In the genomic region with DNA sequence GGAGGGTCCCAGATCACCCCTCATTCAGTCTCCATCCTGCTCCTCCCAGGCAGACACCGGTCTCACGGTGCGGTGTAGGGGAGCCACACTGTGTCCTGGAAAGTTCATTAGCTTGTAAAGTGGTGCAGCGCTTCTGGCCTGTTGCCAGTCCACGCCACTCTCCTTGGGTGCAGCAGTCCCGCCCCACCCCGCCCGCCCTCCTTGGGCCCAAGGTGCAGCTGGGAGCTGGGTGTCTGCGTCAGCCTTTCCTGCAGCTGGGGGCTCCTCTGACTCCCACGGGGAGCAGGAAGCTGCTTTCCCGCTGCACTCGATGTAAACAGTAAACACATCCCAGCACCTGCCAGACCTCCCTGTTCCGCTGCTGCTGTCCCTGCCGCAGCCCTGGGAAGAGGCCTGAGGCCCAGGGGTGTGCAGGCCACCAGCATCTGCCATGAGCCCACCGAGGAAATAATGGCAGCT, we compare ENCODE assay signal across 24 cellular contexts. TPM values are rescaled to one million over a fixed set of nuclear protein-coding genes. Genes with fewer than 3 reads are reported as not detected.
DNase-seq lines count a peak whose midpoint lies in the region; ATAC-seq and TF ChIP-seq lines count a peak whose summit lies in the region.
"Had no signal": no experiment of that assay in that cellular context is flagged by ENCODE, and none has a peak within 500 bp of the region (broad histone marks: within the 10 kb centered on the region; RNA-seq: fewer than 3 reads in every experiment).

No MANE protein-coding gene starts in this region.

- DNase-seq in DMS153 (lab: John Stamatoyannopoulos, UW): peak; percentile 59
- DNase-seq in GM23338 (ENCODE audit: low spot score): no peak
- peak in 2 of 3 donors; percentile 68 to 84 for DNase-seq in Peyer's patch
- DNase-seq in mucosa of descending colon: peak; percentile 59 to 78 (median 68)
- no peak for DNase-seq in hypothalamus (lab: John Stamatoyannopoulos, UW)
- no peak for DNase-seq in activated T-cell treated with anti-CD3 and anti-CD28 coated beads for 4 hours
- no peak for DNase-seq in NCI-H1930 (lab: John Stamatoyannopoulos, UW)
- DNase-seq: activated CD4-positive, alpha-beta T cell treated with anti-CD3 and anti-CD28 coated beads, Interleukin-2, amount 10 ng/mL, durations not matched to agents 24 days and 14 days; activated CD8-positive, alpha-beta memory T cell treated with anti-CD3 and anti-CD28 coated beads, Interleukin-2, amount 50 U/mL, for 4 hours; activated naive CD4-positive, alpha-beta T cell treated with Interleukin-2 at 50 U/mL for 16 hours; anterior cingulate cortex; Karpas-422; kidney; NCI-H1436 treated with DMSO at 0.1 percent for 48 hours; NCI-H526; PC-9; stimulated activated CD4-positive, alpha-beta T cell treated with anti-CD3 and anti-CD28 coated beads, Interleukin-12 subunit alpha, Interleukin-12 subunit beta, amount 100 ng/mL, for 4 hours; SW 1271; testis had no signal

- no peak for TF ChIP-seq POLR2A in Peyer's patch (IDR thresholded peaks at IDR 0.05)

- no peaks in the 10 kb centered on the region for H3K4me1 Mint-ChIP-seq in GM23338
- H3K4me1 Mint-ChIP-seq: activated CD4-positive, alpha-beta T cell treated with anti-CD3 and anti-CD28 coated beads, Interleukin-2, amount 10 ng/mL, durations not matched to agents 24 days and 14 days; neural progenitor cell had no signal

- H3K27me3 Mint-ChIP-seq in GM23338 (ENCODE audit: insufficient read depth, low read depth, poor library complexity): peaks cover 10% of the 10 kb centered on the region

- ATAC-seq in GM23338 (peak; percentile 34; the same call in 1 of the 3 replicates), mucosa of descending colon (peak; percentile 73), HG03565 (IDR thresholded peaks at IDR 0.05; ENCODE audit: unreplicated experiment) (no peak)

- H3F3A ChIP-seq in GM23338 (replicated peaks; ENCODE audit: low read depth): no peaks in the 10 kb centered on the region

- H3K4me3 ChIP-seq in GM23338 (no peak overlapping the region), Peyer's patch (no peak overlapping the region), mucosa of descending colon (no peak overlapping the region)
- H3K4me3 ChIP-seq: neural progenitor cell, PC-9, testis had no signal

- H3K9me2 ChIP-seq in GM23338 (ENCODE audit: insufficient read depth): peaks cover 2% of the 10 kb centered on the region

- H3K4me3 Mint-ChIP-seq in GM23338: no peak overlapping the region
- H3K4me3 Mint-ChIP-seq: activated CD4-positive, alpha-beta T cell treated with anti-CD3 and anti-CD28 coated beads, Interleukin-2, amount 10 ng/mL, durations not matched to agents 24 days and 14 days; neural progenitor cell had no signal

- peaks cover 11% of the 10 kb centered on the region; the same call in 2 of the 3 replicates for H3K9me3 Mint-ChIP-seq in GM23338
- H3K9me3 Mint-ChIP-seq: activated CD4-positive, alpha-beta T cell treated with anti-CD3 and anti-CD28 coated beads, Interleukin-2, amount 10 ng/mL, durations not matched to agents 24 days and 14 days had no signal

- H3K36me3 ChIP-seq in GM23338 (ENCODE audit: insufficient read depth): no peaks in the 10 kb centered on the region
- H3K36me3 ChIP-seq in Peyer's patch: no peaks in the 10 kb centered on the region
- H3K36me3 ChIP-seq in mucosa of descending colon (ENCODE audit: low read depth): no peaks in the 10 kb centered on the region
- H3K36me3 ChIP-seq: neural progenitor cell had no signal

- no peak overlapping the region for H2AFZ ChIP-seq in GM23338
- H2AFZ ChIP-seq: neural progenitor cell, PC-9 had no signal

- H3K9me3 ChIP-seq in Peyer's patch (no peaks in the 10 kb centered on the region), mucosa of descending colon (no peaks in the 10 kb centered on the region)
- H3K9me3 ChIP-seq: testis had no signal

- H4K20me1 ChIP-seq in GM23338 (replicated peaks; ENCODE audit: insufficient read depth): no peaks in the 10 kb centered on the region

- H3K27ac Mint-ChIP-seq in GM23338: no peak overlapping the region
- H3K27ac Mint-ChIP-seq: activated CD4-positive, alpha-beta T cell treated with anti-CD3 and anti-CD28 coated beads, Interleukin-2, amount 10 ng/mL, durations not matched to agents 24 days and 14 days had no signal

- H3K4me2 ChIP-seq in GM23338: no peak overlapping the region
- H3K4me2 ChIP-seq: neural progenitor cell, PC-9 had no signal

- H3K36me3 Mint-ChIP-seq in GM23338 (ENCODE audit: low read depth): peaks cover 9% of the 10 kb centered on the region; the same call in 2 of the 3 replicates
- H3K36me3 Mint-ChIP-seq: neural progenitor cell had no signal

- no peaks in the 10 kb centered on the region for H3K4me1 ChIP-seq in GM23338 (ENCODE audit: insufficient read depth)
- peaks cover 0 to 8% (median 0%) of the 10 kb centered on the region in 4 donors for H3K4me1 ChIP-seq in Peyer's patch
- H3K4me1 ChIP-seq in mucosa of descending colon (ENCODE audit: low read depth): no peaks in the 10 kb centered on the region
- H3K4me1 ChIP-seq: neural progenitor cell, testis had no signal

- H3K27me3 ChIP-seq in GM23338 (ENCODE audit: insufficient read depth): no peaks in the 10 kb centered on the region
- no peaks in the 10 kb centered on the region for H3K27me3 ChIP-seq in Peyer's patch
- H3K27me3 ChIP-seq: neural progenitor cell, testis had no signal

- no peaks in the 10 kb centered on the region for H3K79me2 ChIP-seq in GM23338 (replicated peaks; ENCODE audit: insufficient read depth)

- intact Hi-C loops in mucosa of descending colon (cut with DNase I, micrococcal nuclease): no loop called here

- no peak overlapping the region for H3K27ac ChIP-seq in GM23338 (ENCODE audit: low read depth)
- H3K27ac ChIP-seq in Peyer's patch: no peak overlapping the region
- H3K27ac ChIP-seq: neural progenitor cell, PC-9, testis had no signal

- TF ChIP-seq CTCF in GM23338 (conservative IDR thresholded peaks at IDR 0.05; ENCODE audit: low read depth in 2 of 2) (no peak), Peyer's patch (IDR thresholded peaks at IDR 0.05) (no peak), mucosa of descending colon (IDR thresholded peaks at IDR 0.05) (no peak)

TF ChIP-seq in GM23338, 12 proteins besides CTCF, POLR2A, EP300 and RAD21 (continues in another document):
- TF ChIP-seq STAT1 (IDR thresholded peaks at IDR 0.05; ENCODE audit: unreplicated experiment) (no peak), EZH2 (IDR thresholded peaks at IDR 0.05; ENCODE audit: low read depth, unreplicated experiment) (no peak), JUNB (IDR thresholded peaks at IDR 0.05; ENCODE audit: unreplicated experiment) (no peak), NANOG (IDR thresholded peaks at IDR 0.05; ENCODE audit: borderline replicate concordance) (no peak), EZH2phosphoT487 (IDR thresholded peaks at IDR 0.05; ENCODE audit: unreplicated experiment) (no peak), POLR2AphosphoS5 (IDR thresholded peaks at IDR 0.05; ENCODE audit: low read depth) (no peak), ZNF331 (CRISPR knock-in tag; IDR thresholded peaks at IDR 0.05; ENCODE audit: low read depth) (no peak)
- TF ChIP-seq, protein P1, sequence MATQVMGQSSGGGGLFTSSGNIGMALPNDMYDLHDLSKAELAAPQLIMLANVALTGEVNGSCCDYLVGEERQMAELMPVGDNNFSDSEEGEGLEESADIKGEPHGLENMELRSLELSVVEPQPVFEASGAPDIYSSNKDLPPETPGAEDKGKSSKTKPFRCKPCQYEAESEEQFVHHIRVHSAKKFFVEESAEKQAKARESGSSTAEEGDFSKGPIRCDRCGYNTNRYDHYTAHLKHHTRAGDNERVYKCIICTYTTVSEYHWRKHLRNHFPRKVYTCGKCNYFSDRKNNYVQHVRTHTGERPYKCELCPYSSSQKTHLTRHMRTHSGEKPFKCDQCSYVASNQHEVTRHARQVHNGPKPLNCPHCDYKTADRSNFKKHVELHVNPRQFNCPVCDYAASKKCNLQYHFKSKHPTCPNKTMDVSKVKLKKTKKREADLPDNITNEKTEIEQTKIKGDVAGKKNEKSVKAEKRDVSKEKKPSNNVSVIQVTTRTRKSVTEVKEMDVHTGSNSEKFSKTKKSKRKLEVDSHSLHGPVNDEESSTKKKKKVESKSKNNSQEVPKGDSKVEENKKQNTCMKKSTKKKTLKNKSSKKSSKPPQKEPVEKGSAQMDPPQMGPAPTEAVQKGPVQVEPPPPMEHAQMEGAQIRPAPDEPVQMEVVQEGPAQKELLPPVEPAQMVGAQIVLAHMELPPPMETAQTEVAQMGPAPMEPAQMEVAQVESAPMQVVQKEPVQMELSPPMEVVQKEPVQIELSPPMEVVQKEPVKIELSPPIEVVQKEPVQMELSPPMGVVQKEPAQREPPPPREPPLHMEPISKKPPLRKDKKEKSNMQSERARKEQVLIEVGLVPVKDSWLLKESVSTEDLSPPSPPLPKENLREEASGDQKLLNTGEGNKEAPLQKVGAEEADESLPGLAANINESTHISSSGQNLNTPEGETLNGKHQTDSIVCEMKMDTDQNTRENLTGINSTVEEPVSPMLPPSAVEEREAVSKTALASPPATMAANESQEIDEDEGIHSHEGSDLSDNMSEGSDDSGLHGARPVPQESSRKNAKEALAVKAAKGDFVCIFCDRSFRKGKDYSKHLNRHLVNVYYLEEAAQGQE (IDR thresholded peaks at IDR 0.05; ENCODE audit: unreplicated experiment): no peak

RNA-seq across cellular contexts. Expression of gene ASB18, which starts 53.8 kb away (rescaled TPM):
- not detected in 2 replicates for total RNA-seq in GM23338 (2014; rRNA removed; shearing (Covaris generic))
- polyA plus RNA-seq in GM23338 (2016; fragmentation: Nextera tagmentation; extraction: Ambion mirVana): not detected in 2 replicates
- not detected for total RNA-seq in Peyer's patch
- not detected for total RNA-seq in mucosa of descending colon
- total RNA-seq: activated CD4-positive, alpha-beta T cell treated with anti-CD3 and anti-CD28 coated beads, Interleukin-2, amount 10 ng/mL, durations not matched to agents 24 days and 14 days; HT1080; kidney; mononuclear cell; renal cortical epithelial cell had no signal

Comparison
In these comparisons a context has a peak if more than half of its experiments do, and no peak if none do; other contexts are left out.
1. DNase-seq: peak in DMS153 (single experiment), Peyer's patch (2 of 3) and mucosa of descending colon (3 of 3); none in GM23338 (single experiment), hypothalamus (0 of 51), activated T-cell treated with anti-CD3 and anti-CD28 coated beads for 4 hours (single experiment) and NCI-H1930 (0 of 2).